Comparison of ENCODE assay signal across 3 cellular contexts in genomic region chr12:50518129-50518528, GRCh38.
TF ChIP-seq lines count a peak whose summit lies in the region.

No MANE protein-coding gene starts in this region.

TF ChIP-seq in SK-N-SH, 30 proteins besides CTCF, POLR2A, EP300 and RAD21:
- TF ChIP-seq REST (IDR thresholded peaks at IDR 0.05; ENCODE audit: low read depth, low read length), result no peak

TF ChIP-seq in SK-N-SH treated with all-trans-retinoic acid at 6 μM for 48 hours, 23 proteins besides CTCF, POLR2A, EP300 and RAD21:
- TF ChIP-seq CSRNP3 (CRISPR knock-in tag; IDR thresholded peaks at IDR 0.05), result no peak
- no peak for TF ChIP-seq POU6F1 (CRISPR knock-in tag; IDR thresholded peaks at IDR 0.05; ENCODE audit: borderline replicate concordance, low read depth)
- no peak for TF ChIP-seq PPARA (CRISPR knock-in tag; IDR thresholded peaks at IDR 0.05; ENCODE audit: borderline replicate concordance)
- TF ChIP-seq BACH2 (CRISPR knock-in tag; IDR thresholded peaks at IDR 0.05; ENCODE audit: borderline replicate concordance), result no peak
- no peak for TF ChIP-seq SNAI2 (CRISPR knock-in tag; IDR thresholded peaks at IDR 0.05)
- TF ChIP-seq CREB5 (CRISPR knock-in tag; IDR thresholded peaks at IDR 0.05; ENCODE audit: low read depth), result no peak
- TF ChIP-seq ZNF70 (CRISPR knock-in tag; IDR thresholded peaks at IDR 0.05), result no peak

TF ChIP-seq in HEK293, 187 proteins besides CTCF, POLR2A, EP300 and RAD21 (continued from another document):
- TF ChIP-seq ZNF335 (tag by site-specific recombination; conservative IDR thresholded peaks at IDR 0.05), result 0 out of 2 replicates have a peak, but pooled peaks have one; percentile 5
